In the genomic region with DNA sequence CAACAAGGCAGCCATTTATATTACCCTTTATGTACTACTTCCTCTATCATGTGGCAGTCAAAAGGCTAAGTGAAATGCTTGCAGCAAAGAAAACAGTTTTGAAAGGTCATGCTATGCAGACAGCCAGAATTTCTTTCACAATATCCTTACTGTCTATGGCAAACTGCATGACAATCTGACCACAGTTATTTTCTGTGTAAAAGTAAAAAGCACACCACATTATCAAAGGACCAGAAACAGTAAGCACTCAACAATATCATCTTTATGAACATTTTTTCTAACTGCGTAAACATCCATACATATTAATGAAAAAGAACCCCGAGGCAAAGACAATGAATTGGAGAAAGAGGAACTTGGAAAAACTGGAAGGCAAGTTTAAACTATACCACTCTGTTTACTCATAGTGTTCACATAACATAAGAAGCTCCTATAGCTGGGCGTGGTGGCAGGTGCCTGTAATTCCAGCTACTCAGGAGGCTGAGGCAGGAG, we compare ENCODE assay signal across 13 cellular contexts. TPM values are rescaled to one million over a fixed set of nuclear protein-coding genes. Genes with fewer than 3 reads are reported as not detected.
DNase-seq lines count a peak whose midpoint lies in the region; ATAC-seq, FAIRE-seq and TF ChIP-seq lines count a peak whose summit lies in the region.
"Had no signal": no experiment of that assay in that cellular context is flagged by ENCODE, and none has a peak within 500 bp of the region (broad histone marks: within the 10 kb centered on the region; RNA-seq: fewer than 3 reads in every experiment).

No MANE protein-coding gene starts in this region.

- DNase-seq in AG10803 (ENCODE audit: low read depth) (peak; percentile 85), HuH-7.5 (ENCODE audit: low spot score) (peak; percentile 42), astrocyte (ENCODE audit: low read depth) (peak; percentile 60), left lobe of liver (ENCODE audit: low spot score) (no peak), D341Med (ENCODE audit: low spot score) (no peak), H9 (no peak)
- DNase-seq: activated CD4-positive, alpha-beta T cell treated with anti-CD3 and anti-CD28 coated beads, Interleukin-2, amount 10 ng/mL, durations not matched to agents 7 days and 5 days; DND-41; effector CD4-positive, alpha-beta T cell; NCI-H2029; nucleus accumbens had no signal

- peaks cover 3% of the 10 kb centered on the region for H3K79me1 ChIP-seq in H9 (ENCODE audit: insufficient read depth, low read depth, low read length, poor library complexity, severe bottlenecking)

- H3K23me2 ChIP-seq in H9 (ENCODE audit: insufficient read length, low read depth, low read length, poor library complexity, severe bottlenecking), result no peaks in the 10 kb centered on the region

- no peak overlapping the region for H2BK120ac ChIP-seq in H9 (ENCODE audit: low read depth, low read length, poor library complexity, severe bottlenecking)

- H2BK15ac ChIP-seq in H9 (ENCODE audit: low read depth, low read length), result no peak overlapping the region

- H2AK5ac ChIP-seq in H9 (ENCODE audit: insufficient read length, low read length), result no peak overlapping the region

- H3K27ac ChIP-seq in astrocyte (ENCODE audit: low read depth, low read length) (no peak overlapping the region), H9 (ENCODE audit: insufficient read length, low read depth, low read length) (no peak overlapping the region)

- TF ChIP-seq CTCF in AG10803 (conservative IDR thresholded peaks at IDR 0.05; ENCODE audit: low read length), result no peak
- no peak for TF ChIP-seq CTCF in astrocyte (IDR thresholded peaks at IDR 0.05; ENCODE audit: insufficient read depth, low read depth, low read length)
- TF ChIP-seq CTCF in H9 (conservative IDR thresholded peaks at IDR 0.05), result no peak

- no peaks in the 10 kb centered on the region for H3K9me3 Mint-ChIP-seq in astrocyte (ENCODE audit: unreplicated experiment)
- peaks cover 3 to 4% of the 10 kb centered on the region in 2 experiments; a peak in 2 of 5 replicates for H3K9me3 Mint-ChIP-seq in H9

- H4K91ac ChIP-seq in H9 (ENCODE audit: insufficient read length, low read depth, low read length), result no peak overlapping the region

- H3K36me3 Mint-ChIP-seq in astrocyte (ENCODE audit: low read depth, unreplicated experiment), result peaks cover 3% of the 10 kb centered on the region
- peaks cover 21 to 34% (median 22%) of the 10 kb centered on the region in 3 experiments for H3K36me3 Mint-ChIP-seq in H9 (ENCODE audit: insufficient read depth in 1 of 3, low read depth in 3 of 3)

- no peak for FAIRE-seq in astrocyte (lab: Jason Lieb, UNC)

- H3K9me3 ChIP-seq in astrocyte (ENCODE audit: insufficient read depth, low read depth, low read length), result no peaks in the 10 kb centered on the region
- no peaks in the 10 kb centered on the region for H3K9me3 ChIP-seq in H9 (ENCODE audit: control insufficient read depth, low read depth, low read length)

- H3K79me2 ChIP-seq in astrocyte (ENCODE audit: insufficient read depth, low read length) (no peaks in the 10 kb centered on the region), H9 (ENCODE audit: insufficient read depth, low read length) (no peaks in the 10 kb centered on the region; the same call in 1 of the 2 replicates)

- H3K4me3 ChIP-seq in AG10803 (ENCODE audit: low read length), result no peak overlapping the region
- no peak overlapping the region for H3K4me3 ChIP-seq in astrocyte (ENCODE audit: insufficient read depth, low read depth, low read length)

- no peaks in the 10 kb centered on the region for H3K27me3 Mint-ChIP-seq in astrocyte (ENCODE audit: low read depth, unreplicated experiment)
- no peaks in the 10 kb centered on the region for H3K27me3 Mint-ChIP-seq in H9 (ENCODE audit: low read depth)
- H3K27me3 Mint-ChIP-seq: activated CD4-positive, alpha-beta T cell treated with anti-CD3 and anti-CD28 coated beads, Interleukin-2, amount 10 ng/mL, durations not matched to agents 7 days and 5 days had no signal

- H3K14ac ChIP-seq in H9 (ENCODE audit: insufficient read depth, low read length), result no peak overlapping the region

- H3K27me3 ChIP-seq in astrocyte (ENCODE audit: insufficient read depth, low read length) (no peaks in the 10 kb centered on the region), H9 (ENCODE audit: insufficient read depth, low read length) (no peaks in the 10 kb centered on the region)

- H3K4me1 ChIP-seq in astrocyte (ENCODE audit: insufficient read depth, low read length) (no peaks in the 10 kb centered on the region), H9 (ENCODE audit: insufficient read depth, low read length) (no peaks in the 10 kb centered on the region)

- no peak overlapping the region for H4K8ac ChIP-seq in H9 (replicated peaks; ENCODE audit: insufficient read length, low read depth, low read length)

- H3K9ac ChIP-seq in astrocyte (ENCODE audit: low read length), result no peak overlapping the region
- H3K9ac ChIP-seq in H9 (ENCODE audit: extremely low read depth, insufficient read length, low read length), result no peak overlapping the region

- H2BK20ac ChIP-seq in H9 (ENCODE audit: low read depth, low read length, poor library complexity, severe bottlenecking), result no peak overlapping the region

- H3K36me3 ChIP-seq in astrocyte (ENCODE audit: insufficient read depth, low read length), result no peaks in the 10 kb centered on the region

- WGBS in H9 (ENCODE audit: extremely low coverage, insufficient read length, low lambda C conversion rate), result no CpG with 5 or more reads among the region's 3 CpGs

- no peak overlapping the region for H2BK12ac ChIP-seq in H9 (ENCODE audit: insufficient read length, low read depth, low read length)

- H3K4ac ChIP-seq in H9 (ENCODE audit: low read depth, low read length), result no peak overlapping the region

- no peak overlapping the region for H3K18ac ChIP-seq in H9 (ENCODE audit: insufficient read length, low read depth, low read length)

- no peak overlapping the region for H2BK5ac ChIP-seq in H9 (ENCODE audit: insufficient read length, low read length)

- H3K4me2 ChIP-seq in astrocyte (ENCODE audit: low read length), result no peak overlapping the region
- no peak overlapping the region for H3K4me2 ChIP-seq in H9 (ENCODE audit: insufficient read depth, insufficient read length, low read length)

- no peak overlapping the region for H3K4me3 Mint-ChIP-seq in astrocyte (ENCODE audit: unreplicated experiment)
- H3K4me3 Mint-ChIP-seq in H9, result no peak overlapping the region
- H3K4me3 Mint-ChIP-seq: activated CD4-positive, alpha-beta T cell treated with anti-CD3 and anti-CD28 coated beads, Interleukin-2, amount 10 ng/mL, durations not matched to agents 7 days and 5 days had no signal

- H4K5ac ChIP-seq in H9 (ENCODE audit: insufficient read length, low read depth, low read length), result no peak overlapping the region

- ATAC-seq in left lobe of liver, result peak; percentile 77
- no peak for ATAC-seq in HG03039 (IDR thresholded peaks at IDR 0.05; ENCODE audit: unreplicated experiment)
- no peak for ATAC-seq in GM21576 (IDR thresholded peaks at IDR 0.05; ENCODE audit: unreplicated experiment)

- H2AFZ ChIP-seq in astrocyte (ENCODE audit: low read depth, low read length) (no peak overlapping the region), H9 (ENCODE audit: low read length) (no peak overlapping the region)

- H3K56ac ChIP-seq in H9 (ENCODE audit: insufficient read length, low read depth, low read length), result no peak overlapping the region

- H3K23ac ChIP-seq in H9 (ENCODE audit: insufficient read length, low read depth, low read length), result no peak overlapping the region

- H4K20me1 ChIP-seq in astrocyte (ENCODE audit: insufficient read depth, low read length) (peaks cover 3% of the 10 kb centered on the region), H9 (ENCODE audit: control insufficient read depth, insufficient read depth, insufficient read length) (no peaks in the 10 kb centered on the region)

- no peak overlapping the region for H3T11ph ChIP-seq in H9 (ENCODE audit: low read length)

- H3K27ac Mint-ChIP-seq in astrocyte (ENCODE audit: unreplicated experiment) (no peak overlapping the region), H9 (peak overlapping the region in 1 of 3 experiments; percentile 12; a peak in 1 of 7 replicates)
- H3K27ac Mint-ChIP-seq: activated CD4-positive, alpha-beta T cell treated with anti-CD3 and anti-CD28 coated beads, Interleukin-2, amount 10 ng/mL, durations not matched to agents 7 days and 5 days had no signal

- peaks cover 23% of the 10 kb centered on the region for H3K4me1 Mint-ChIP-seq in astrocyte (ENCODE audit: low read depth, unreplicated experiment)
- peaks cover 3 to 8% of the 10 kb centered on the region in 2 experiments for H3K4me1 Mint-ChIP-seq in H9

RNA-seq across cellular contexts. Expression of a gene that starts 47.9 kb away (rescaled TPM):
- total RNA-seq in astrocyte (20.3 and 24.8 TPM in 2 replicates), left lobe of liver (14.4 TPM), H9 (2021) (33.0 and 35.6 TPM in 2 replicates)

Comparison
In these comparisons a context has a peak if more than half of its experiments do, and no peak if none do; other contexts are left out.
1. DNase-seq: peak in AG10803 (single experiment), HuH-7.5 (single experiment) and astrocyte (single experiment); none in left lobe of liver (single experiment), D341Med (single experiment) and H9 (single experiment).